ENCODE assay signal across 8 cellular contexts in the genomic region with DNA sequence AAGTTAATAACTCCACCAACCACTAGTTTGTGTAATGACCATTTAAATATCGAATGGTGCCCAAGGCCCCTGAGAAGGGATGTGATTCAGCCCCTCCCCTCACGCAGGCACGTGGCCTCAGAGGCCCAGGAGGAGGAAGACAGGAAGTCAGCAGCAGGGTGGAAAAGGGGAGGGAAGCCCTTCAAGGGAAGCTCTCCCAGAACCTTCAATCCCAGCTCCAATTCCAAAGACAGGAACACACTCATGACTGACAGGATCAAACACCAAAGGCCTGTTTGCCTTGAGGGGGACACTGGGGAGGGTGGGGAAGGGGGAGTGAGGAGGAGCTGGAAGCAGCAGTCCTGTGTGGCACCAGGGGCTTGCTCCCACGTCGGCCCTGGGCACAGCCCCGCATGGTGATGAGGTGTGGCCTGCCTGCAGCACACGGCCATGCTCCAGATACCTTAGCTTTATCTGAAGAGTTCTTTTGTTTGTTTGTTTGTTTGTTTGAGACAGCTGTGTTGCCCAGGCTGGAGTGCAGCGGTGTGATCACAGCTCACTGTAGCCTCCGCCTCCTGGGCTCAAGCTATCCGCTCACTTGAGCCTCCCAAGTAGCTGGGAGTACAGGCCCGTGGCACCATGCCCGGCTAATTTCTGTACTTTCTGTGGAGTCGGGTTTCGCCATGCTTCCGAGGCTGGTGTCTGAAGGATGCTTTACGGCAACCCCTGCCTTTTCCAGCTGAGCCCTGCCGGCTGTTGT.
DNase-seq lines count a peak whose midpoint lies in the region; ATAC-seq, FAIRE-seq and TF ChIP-seq lines count a peak whose summit lies in the region.

No MANE protein-coding gene starts in this region.

- peaks cover 98% of the 10 kb centered on the region for H3K4me1 Mint-ChIP-seq in activated naive CD4-positive, alpha-beta T cell treated with anti-CD3 and anti-CD28 coated beads for 36 hours (ENCODE audit: low read depth)
- peaks cover 78 to 97% (median 90%) of the 10 kb centered on the region in 7 donors for H3K4me1 Mint-ChIP-seq in naive thymus-derived CD4-positive, alpha-beta T cell

- H3K36me3 ChIP-seq in OCI-LY1 (ENCODE audit: insufficient read depth, low read length) (no peaks in the 10 kb centered on the region), H1 (ENCODE audit: control insufficient read depth in 2 of 4, insufficient read depth in 4 of 4, low read length in 3 of 4) (no peaks in the 10 kb centered on the region)
- H3K36me3 ChIP-seq in naive thymus-derived CD4-positive, alpha-beta T cell (ENCODE audit: control insufficient read depth in 2 of 3, insufficient read depth in 3 of 3, low read length in 3 of 3): peaks cover 0 to 11% (median 0%) of the 10 kb centered on the region in 3 experiments

- H3K4me1 ChIP-seq in OCI-LY1 (ENCODE audit: insufficient read depth, low read length, severe bottlenecking) (peaks cover 68% of the 10 kb centered on the region), H1 (replicated peaks in 1 of 4; ENCODE audit: control insufficient read depth in 3 of 4, insufficient read depth in 4 of 4, low read length in 3 of 4) (peaks cover 13 to 66% (median 41%) of the 10 kb centered on the region in 4 experiments)
- peaks cover 68 to 92% of the 10 kb centered on the region in 2 donors for H3K4me1 ChIP-seq in naive thymus-derived CD4-positive, alpha-beta T cell (ENCODE audit: control insufficient read depth in 2 of 2, insufficient read depth in 2 of 2, low read length in 2 of 2)

- no peaks in the 10 kb centered on the region for H3K27me3 Mint-ChIP-seq in activated naive CD4-positive, alpha-beta T cell treated with anti-CD3 and anti-CD28 coated beads for 36 hours (ENCODE audit: low read depth)
- H3K27me3 Mint-ChIP-seq in naive thymus-derived CD4-positive, alpha-beta T cell: no peaks in the 10 kb centered on the region

- no peak overlapping the region for H3K14ac ChIP-seq in H1 (ENCODE audit: insufficient read length)

- no peak overlapping the region for H3K23ac ChIP-seq in H1 (ENCODE audit: insufficient read length)

- no peak for TF ChIP-seq EP300 in H1 (IDR thresholded peaks at IDR 0.05; ENCODE audit: borderline replicate concordance in 1 of 2, low read depth in 2 of 2, low read length in 2 of 2)

- 0 out of 2 replicates have a peak overlapping the region, but pooled peaks have one; percentile 36 for H2BK15ac ChIP-seq in H1 (ENCODE audit: low read length)

- 0 out of 2 replicates have a peak overlapping the region, but pooled peaks have one; percentile 3 for H2AK5ac ChIP-seq in H1 (ENCODE audit: low read depth, low read length)

- no peaks in the 10 kb centered on the region for H4K20me1 ChIP-seq in OCI-LY1 (ENCODE audit: insufficient read depth, low read length)
- peaks cover 47 to 57% of the 10 kb centered on the region in 2 experiments for H4K20me1 ChIP-seq in H1 (replicated peaks in 1 of 2; ENCODE audit: control insufficient read depth in 1 of 2, insufficient read depth in 2 of 2, low read length in 2 of 2)

- intact Hi-C loops in activated naive CD4-positive, alpha-beta T cell treated with anti-CD3 and anti-CD28 coated beads for 36 hours (cut with micrococcal nuclease): no loop called here
- intact Hi-C loops in naive thymus-derived CD4-positive, alpha-beta T cell (cut with micrococcal nuclease): no loop called here

- H3K9me3 ChIP-seq in OCI-LY1 (ENCODE audit: low read length): no peaks in the 10 kb centered on the region
- no peaks in the 10 kb centered on the region for H3K9me3 ChIP-seq in H1 (ENCODE audit: insufficient read depth in 2 of 2, low read depth in 1 of 2, low read length in 1 of 2)
- no peaks in the 10 kb centered on the region for H3K9me3 ChIP-seq in naive thymus-derived CD4-positive, alpha-beta T cell (ENCODE audit: control insufficient read depth in 2 of 3, low read length in 3 of 3)

- no peak overlapping the region for H3K4ac ChIP-seq in H1 (replicated peaks; ENCODE audit: insufficient read length, low read depth, low read length)

- H2BK5ac ChIP-seq in H1 (ENCODE audit: low read depth, low read length): peak overlapping the region; percentile 77

- peaks cover 20% of the 10 kb centered on the region for H3K36me3 Mint-ChIP-seq in activated naive CD4-positive, alpha-beta T cell treated with anti-CD3 and anti-CD28 coated beads for 36 hours (ENCODE audit: low read depth)
- H3K36me3 Mint-ChIP-seq in naive thymus-derived CD4-positive, alpha-beta T cell: peaks cover 0 to 18% (median 0%) of the 10 kb centered on the region in 5 donors

- no peak overlapping the region for H4K5ac ChIP-seq in H1 (ENCODE audit: insufficient read length, low read depth, low read length)

- H3K27me3 ChIP-seq in OCI-LY1 (ENCODE audit: insufficient read depth, low read length) (no peaks in the 10 kb centered on the region), H1 (replicated peaks in 1 of 4; ENCODE audit: control insufficient read depth in 3 of 4, extremely low read depth in 1 of 4, insufficient read depth in 3 of 4, low read length in 3 of 4) (no peaks in the 10 kb centered on the region)
- H3K27me3 ChIP-seq in naive thymus-derived CD4-positive, alpha-beta T cell (ENCODE audit: control insufficient read depth in 2 of 2, insufficient read depth in 2 of 2, low read length in 2 of 2): no peaks in the 10 kb centered on the region

- peak overlapping the region; percentile 42; the same call in 1 of the 2 replicates for H4K8ac ChIP-seq in H1 (ENCODE audit: extremely low read depth, insufficient read depth, low read length)

- no peak overlapping the region for H2BK20ac ChIP-seq in H1 (ENCODE audit: low read length)

- H3K4me3 ChIP-seq in OCI-LY1 (ENCODE audit: low read depth, low read length, poor library complexity, severe bottlenecking) (no peak overlapping the region), H1 (ENCODE audit: extremely low read depth in 1 of 4, insufficient read depth in 2 of 4, low read depth in 3 of 4, low read length in 4 of 4) (no peak overlapping the region)
- no peak overlapping the region for H3K4me3 ChIP-seq in naive thymus-derived CD4-positive, alpha-beta T cell (ENCODE audit: low read length)

- CTCF ChIA-PET in activated naive CD4-positive, alpha-beta T cell treated with anti-CD3 and anti-CD28 coated beads for 36 hours (lab: Charles Lee): interaction anchor here (1.0 to 1.1 kb wide), 2 partner anchors 9 to 10 kb away, joined by 3 to 4 read pairs; no protein-coding TSS in a partner anchor
- CTCF ChIA-PET in H1 (lab: Charles Lee; ENCODE audit: partially characterized antibody): interaction anchor here (0.8 to 2.6 kb wide), 12 partner anchors 9 to 103 kb away, joined by 3 to 11 read pairs (median 4); no protein-coding TSS in a partner anchor
- CTCF ChIA-PET in naive thymus-derived CD4-positive, alpha-beta T cell (lab: Charles Lee): interaction anchor here (0.7 kb wide), 1 partner anchor 11 kb away, joined by 3 read pairs; no protein-coding TSS in a partner anchor

- no peak for ATAC-seq in naive thymus-derived CD4-positive, alpha-beta T cell

- no peaks in the 10 kb centered on the region for H3K9me2 ChIP-seq in OCI-LY1 (ENCODE audit: low read depth, low read length)

- TF ChIP-seq CTCF in OCI-LY1 (IDR thresholded peaks at IDR 0.05; ENCODE audit: low read length) (no peak), H1 (IDR thresholded peaks at IDR 0.05; ENCODE audit: control extremely low read depth in 1 of 3, insufficient read depth in 1 of 3, low read depth in 1 of 3, low read length in 3 of 3) (no peak)

- H2BK120ac ChIP-seq in H1 (replicated peaks; ENCODE audit: low read depth, low read length): no peak overlapping the region

- no peak overlapping the region for H3K56ac ChIP-seq in H1 (replicated peaks; ENCODE audit: insufficient read length, low read depth, low read length)

- no peaks in the 10 kb centered on the region for H3F3A ChIP-seq in OCI-LY1 (ENCODE audit: insufficient read depth, low read length)

- FAIRE-seq in H1 (lab: Jason Lieb, UNC): no peak

- no peak for TF ChIP-seq RAD21 in H1 (IDR thresholded peaks at IDR 0.05 in 1 of 2, conservative IDR thresholded peaks at IDR 0.05 in 1 of 2; ENCODE audit: low read depth in 2 of 2, low read length in 2 of 2)

- H3K79me2 ChIP-seq in OCI-LY1 (ENCODE audit: insufficient read depth, low read length) (peaks cover 57% of the 10 kb centered on the region), H1 (ENCODE audit: control insufficient read depth in 1 of 2, insufficient read depth in 2 of 2, low read length in 2 of 2) (peaks cover 7 to 97% of the 10 kb centered on the region in 2 experiments)

- 0 out of 2 replicates have a peak overlapping the region, but pooled peaks have one; percentile 22 for H2BK12ac ChIP-seq in H1 (ENCODE audit: low read depth, low read length)

- H3K18ac ChIP-seq in H1 (ENCODE audit: extremely low read depth, low read length): peak overlapping the region; percentile 21; the same call in 1 of the 2 replicates

- DNase-seq in activated naive CD4-positive, alpha-beta T cell treated with anti-CD3 and anti-CD28 coated beads for 36 hours: no peak
- no peak for DNase-seq in activated naive CD4-positive, alpha-beta T cell (lab: John Stamatoyannopoulos, UW)
- DNase-seq in H1 (ENCODE audit: low read depth in 1 of 2, low spot score in 2 of 2): no peak
- no peak for DNase-seq in naive thymus-derived CD4-positive, alpha-beta T cell
- DNase-seq in DMS114 treated with DMSO at 0.1 percent for 48 hours (lab: John Stamatoyannopoulos, UW; ENCODE audit: unreplicated experiment): no peak
- no peak for DNase-seq in stimulated activated CD4-positive, alpha-beta T cell treated with anti-CD3 and anti-CD28 coated beads, Interleukin-1b, Interleukin-23, amount 100 ng/mL, for 48 hours
- DNase-seq in NCI-H1105 treated with DMSO at 0.1 percent for 48 hours (lab: John Stamatoyannopoulos, UW): no peak

- peaks cover 36% of the 10 kb centered on the region for H3K79me1 ChIP-seq in H1 (ENCODE audit: low read depth, low read length)

- H2AFZ ChIP-seq in OCI-LY1 (ENCODE audit: low read length) (no peak overlapping the region), H1 (ENCODE audit: low read length) (no peak overlapping the region)

- H3K27ac Mint-ChIP-seq in activated naive CD4-positive, alpha-beta T cell treated with anti-CD3 and anti-CD28 coated beads for 36 hours: peak overlapping the region; percentile 13
- peak overlapping the region; percentile 60 to 85 (median 79) for H3K27ac Mint-ChIP-seq in naive thymus-derived CD4-positive, alpha-beta T cell

- WGBS in H1 (ENCODE audit: extremely low coverage in 1 of 2, insufficient coverage in 1 of 2, insufficient read length in 1 of 2, insufficient replicate concordance in 2 of 2, low coverage in 1 of 2, low lambda C conversion rate in 2 of 2, missing lambda C conversion rate in 1 of 2), 2 experiments: 60% methylated on average over 17 of the region's 17 CpGs; no CpG with 5 or more reads in 1 of the 2 experiments

- no peaks in the 10 kb centered on the region; the same call in 1 of the 2 replicates for H3K23me2 ChIP-seq in H1 (ENCODE audit: low read depth, low read length)

- TF ChIP-seq POLR2A in H1 (IDR thresholded peaks at IDR 0.05; ENCODE audit: control extremely low read depth in 1 of 2, low read depth in 2 of 2, low read length in 2 of 2): no peak

- H3K27ac ChIP-seq in OCI-LY1 (ENCODE audit: low read depth, low read length, poor library complexity, severe bottlenecking): peak overlapping the region; percentile 54
- peak overlapping the region; percentile 40 for H3K27ac ChIP-seq in H1 (ENCODE audit: low read depth, low read length)
- H3K27ac ChIP-seq in naive thymus-derived CD4-positive, alpha-beta T cell (ENCODE audit: low read depth, low read length): peak overlapping the region; percentile 29

- POLR2A ChIA-PET in H1 (lab: Charles Lee; ENCODE audit: partially characterized antibody): interaction anchor here (0.6 to 1.7 kb wide), 10 partner anchors 9 to 185 kb away, joined by 3 to 5 read pairs (median 4); a partner anchor contains a TSS
- POLR2A ChIA-PET in naive thymus-derived CD4-positive, alpha-beta T cell (lab: Charles Lee): interaction anchor here (0.9 kb wide), 1 partner anchor 13 kb away, joined by 3 read pairs; no protein-coding TSS in a partner anchor

- H4K91ac ChIP-seq in H1 (replicated peaks; ENCODE audit: insufficient read length, low read length): peak overlapping the region; percentile 38

- H3K9ac ChIP-seq in OCI-LY1 (ENCODE audit: low read length) (no peak overlapping the region; the same call in 1 of the 2 replicates), H1 (replicated peaks in 1 of 4; ENCODE audit: extremely low read depth in 1 of 4, low read depth in 3 of 4, low read length in 3 of 4) (0 out of 7 replicates have a peak overlapping the region, but pooled peaks of 1 of the 4 experiments have one; percentile 6)

- no peak overlapping the region for H3K4me3 Mint-ChIP-seq in activated naive CD4-positive, alpha-beta T cell treated with anti-CD3 and anti-CD28 coated beads for 36 hours
- peak overlapping the region; percentile 43 to 78 (median 67) for H3K4me3 Mint-ChIP-seq in naive thymus-derived CD4-positive, alpha-beta T cell

- H3K4me2 ChIP-seq in OCI-LY1 (ENCODE audit: low read length) (peak overlapping the region; percentile 15; the same call in 1 of the 2 replicates), H1 (ENCODE audit: insufficient read depth in 1 of 2, low read depth in 2 of 2, low read length in 2 of 2) (peak overlapping the region; percentile 19 to 37; a peak in 2 of 4 replicates)

- H3K9me3 Mint-ChIP-seq in activated naive CD4-positive, alpha-beta T cell treated with anti-CD3 and anti-CD28 coated beads for 36 hours: no peaks in the 10 kb centered on the region
- H3K9me3 Mint-ChIP-seq in naive thymus-derived CD4-positive, alpha-beta T cell: no peaks in the 10 kb centered on the region
